14 cellular contexts compared by ENCODE assay signal in genomic region chr2:191847764-191848163, GRCh38. TPM values are rescaled to one million over a fixed set of nuclear protein-coding genes. Genes with fewer than 3 reads are reported as not detected.
DNase-seq lines count a peak whose midpoint lies in the region; ATAC-seq and TF ChIP-seq lines count a peak whose summit lies in the region.
"Had no signal": no experiment of that assay in that cellular context is flagged by ENCODE, and none has a peak within 500 bp of the region (broad histone marks: within the 10 kb centered on the region; RNA-seq: fewer than 3 reads in every experiment).

No MANE protein-coding gene starts in this region.

- ATAC-seq in IMR-90 (ENCODE audit: low read depth) (no peak), HG03442 (IDR thresholded peaks at IDR 0.05; ENCODE audit: unreplicated experiment) (no peak)

- 60% methylated on average over 1 of the region's 4 CpGs; no CpG with 5 or more reads in 1 of the 2 experiments for WGBS in IMR-90 (ENCODE audit: extremely low coverage in 2 of 2, insufficient read length in 1 of 2), 2 experiments
- 28 to 55% (median 40%) methylated on average over 4 of the region's 4 CpGs for WGBS in stomach, 5 donors

- TF ChIP-seq RAD21 in IMR-90 (IDR thresholded peaks at IDR 0.05; ENCODE audit: low read length) = no peak

- peak overlapping the region; percentile 66 for H2AK5ac ChIP-seq in IMR-90 (ENCODE audit: low read depth, low read length)

- peak overlapping the region; percentile 64 for H3K18ac ChIP-seq in IMR-90 (ENCODE audit: low read depth, low read length)

- peak overlapping the region; percentile 18 for H3K4ac ChIP-seq in IMR-90 (ENCODE audit: low read depth, low read length)

- dilution Hi-C loops in IMR-90 (cut with HindIII; ENCODE audit: low sequenced_read_pairs, unreplicated experiment) = no loop called here

- H4K5ac ChIP-seq in IMR-90 (ENCODE audit: low read depth, low read length) = peak overlapping the region; percentile 51; the same call in 1 of the 2 replicates

- H3K4me2 ChIP-seq in IMR-90 (ENCODE audit: low read depth, low read length) = peak overlapping the region; percentile 18; the same call in 1 of the 2 replicates

- no peak overlapping the region for H2AK9ac ChIP-seq in IMR-90 (replicated peaks; ENCODE audit: low read depth, low read length, poor library complexity)

- no peak for DNase-seq in IMR-90
- no peak for DNase-seq in Peyer's patch
- DNase-seq in kidney tubule cell (ENCODE audit: low spot score) = peak; percentile 72
- DNase-seq in stomach = no peak
- DNase-seq in activated CD4-positive, alpha-beta T cell treated with anti-CD3 and anti-CD28 coated beads for 4 hours = no peak
- no peak for DNase-seq in endothelial cell (ENCODE audit: low spot score)
- DNase-seq: activated CD4-positive, alpha-beta T cell treated with anti-CD3 and anti-CD28 coated beads, Interleukin-2, amount 10 ng/mL, durations not matched to agents 24 days and 14 days; activated T-cell treated with anti-CD3 and anti-CD28 coated beads, Interleukin-2, amount 50 U/mL, for 48 hours; CD4-positive, CD25-positive, alpha-beta regulatory T cell; stimulated activated CD4-positive, alpha-beta T cell treated with anti-CD3 and anti-CD28 coated beads, Interleukin-4, amount 100 ng/mL, for 24 hours; stimulated activated naive B cell treated with anti-CD40 and anti-IgM and Interleukin-4, amounts not matched to agents 10 μg/mL and 1 μg/mL and 100 μg/mL, for 72 hours; SW 1271 had no signal

- peaks cover 17% of the 10 kb centered on the region for H3K4me1 ChIP-seq in IMR-90 (ENCODE audit: control insufficient read depth, insufficient read depth, low read length)
- no peaks in the 10 kb centered on the region for H3K4me1 ChIP-seq in Peyer's patch
- peaks cover 14 to 44% (median 31%) of the 10 kb centered on the region in 4 donors for H3K4me1 ChIP-seq in stomach

- CTCF ChIA-PET in IMR-90 (lab: Yijun Ruan, JAX) = interaction anchor here (1.0 to 2.6 kb wide), 3 partner anchors 14 to 315 kb away, joined by 3 to 13 read pairs (median 7); no protein-coding TSS in a partner anchor

- peak overlapping the region; percentile 17; the same call in 1 of the 2 replicates for H2BK120ac ChIP-seq in IMR-90 (ENCODE audit: low read depth, low read length)

- peak overlapping the region; percentile 69; the same call in 2 of the 3 replicates for H2BK15ac ChIP-seq in IMR-90 (ENCODE audit: low read depth, low read length)

- no peak overlapping the region for H2AFZ ChIP-seq in IMR-90 (replicated peaks; ENCODE audit: low read length, poor library complexity)

- no peak for TF ChIP-seq CTCF in IMR-90 (conservative IDR thresholded peaks at IDR 0.05; ENCODE audit: low read depth, low read length)
- no peak for TF ChIP-seq CTCF in Peyer's patch (IDR thresholded peaks at IDR 0.05)
- TF ChIP-seq CTCF in stomach (IDR thresholded peaks at IDR 0.05) = no peak
- TF ChIP-seq CTCF in endothelial cell (IDR thresholded peaks at IDR 0.05; ENCODE audit: unreplicated experiment) = no peak

- H2BK20ac ChIP-seq in IMR-90 (ENCODE audit: low read depth, low read length) = peak overlapping the region; percentile 22; the same call in 1 of the 2 replicates

- peaks cover 37% of the 10 kb centered on the region for H3K4me1 Mint-ChIP-seq in endothelial cell (ENCODE audit: unreplicated experiment)
- H3K4me1 Mint-ChIP-seq: activated CD4-positive, alpha-beta T cell treated with anti-CD3 and anti-CD28 coated beads, Interleukin-2, amount 10 ng/mL, durations not matched to agents 24 days and 14 days had no signal

- no TSS peak for BruUV-seq in IMR-90 (replicated peaks; lab: Mats Ljungman, UMichigan)

- H3K27ac ChIP-seq in IMR-90 (ENCODE audit: insufficient read depth, low read length) (peak overlapping the region; percentile 69; the same call in 1 of the 2 replicates), Peyer's patch (peak overlapping the region in 3 of 4 donors; percentile 17 to 82 (median 31)), stomach (peak overlapping the region; percentile 47 to 85 (median 77))

- H3K9me3 ChIP-seq in IMR-90 (ENCODE audit: control insufficient read depth, insufficient read depth, low read length) (no peaks in the 10 kb centered on the region), Peyer's patch (no peaks in the 10 kb centered on the region), stomach (no peaks in the 10 kb centered on the region)

- peak overlapping the region; percentile 60 for H4K91ac ChIP-seq in IMR-90 (ENCODE audit: insufficient read depth, low read depth, low read length)

- no peak overlapping the region for H3K56ac ChIP-seq in IMR-90 (ENCODE audit: extremely low read depth, insufficient read depth, low read length)

- POLR2A ChIA-PET in IMR-90 (lab: Charles Lee; ENCODE audit: unreplicated experiment) = interaction anchor here (1.3 kb wide), 1 partner anchor 9 kb away, joined by 3 read pairs; no protein-coding TSS in a partner anchor

- in situ Hi-C loops in IMR-90 (cut with MboI; ENCODE audit: low sequenced_read_pairs) = no loop called here

- peak overlapping the region; percentile 43; the same call in 1 of the 2 replicates for H3K14ac ChIP-seq in IMR-90 (replicated peaks; ENCODE audit: low read depth, low read length)

- H3K27me3 ChIP-seq in IMR-90 (ENCODE audit: control insufficient read depth, insufficient read depth, low read length) (no peaks in the 10 kb centered on the region), Peyer's patch (no peaks in the 10 kb centered on the region), stomach (no peaks in the 10 kb centered on the region)

- peaks cover 9 to 34% of the 10 kb centered on the region in 2 experiments; a peak in 3 of 4 replicates for H3K79me1 ChIP-seq in IMR-90 (ENCODE audit: low read depth in 1 of 2, low read length in 2 of 2)

- H3K9me3 Mint-ChIP-seq in endothelial cell (ENCODE audit: unreplicated experiment) = no peaks in the 10 kb centered on the region
- H3K9me3 Mint-ChIP-seq: activated CD4-positive, alpha-beta T cell treated with anti-CD3 and anti-CD28 coated beads, Interleukin-2, amount 10 ng/mL, durations not matched to agents 24 days and 14 days; stimulated activated naive B cell treated with anti-CD40 and anti-IgM and Interleukin-4, amounts not matched to agents 10 μg/mL and 1 μg/mL and 100 μg/mL, for 72 hours had no signal

- H3K23ac ChIP-seq in IMR-90 (ENCODE audit: low read depth, low read length) = peak overlapping the region; percentile 14; the same call in 1 of the 2 replicates

- H4K8ac ChIP-seq in IMR-90 (ENCODE audit: low read depth in 2 of 2, low read length in 2 of 2) = peak overlapping the region; percentile 44 to 58; a peak in 2 of 4 replicates

- H3K36me3 ChIP-seq in IMR-90 (ENCODE audit: control insufficient read depth, insufficient read depth, low read length) = no peaks in the 10 kb centered on the region
- H3K36me3 ChIP-seq in Peyer's patch = no peaks in the 10 kb centered on the region
- H3K36me3 ChIP-seq in stomach = no peaks in the 10 kb centered on the region

- H3K27me3 Mint-ChIP-seq in endothelial cell (ENCODE audit: unreplicated experiment) = peaks cover 1% of the 10 kb centered on the region
- H3K27me3 Mint-ChIP-seq: progenitor cell of endocrine pancreas had no signal

- H3K9ac ChIP-seq in IMR-90 (ENCODE audit: low read depth, low read length) = no peak overlapping the region

- H4K20me1 ChIP-seq in IMR-90 (ENCODE audit: insufficient read depth, low read length) = no peaks in the 10 kb centered on the region

- no peak overlapping the region for H3K27ac Mint-ChIP-seq in endothelial cell (ENCODE audit: unreplicated experiment)
- H3K27ac Mint-ChIP-seq: activated CD4-positive, alpha-beta T cell treated with anti-CD3 and anti-CD28 coated beads, Interleukin-2, amount 10 ng/mL, durations not matched to agents 24 days and 14 days; CD4-positive, CD25-positive, alpha-beta regulatory T cell; progenitor cell of endocrine pancreas; stimulated activated naive B cell treated with anti-CD40 and anti-IgM and Interleukin-4, amounts not matched to agents 10 μg/mL and 1 μg/mL and 100 μg/mL, for 72 hours had no signal

- TF ChIP-seq POLR2A in IMR-90 (IDR thresholded peaks at IDR 0.05; ENCODE audit: low read depth, low read length) (no peak), Peyer's patch (IDR thresholded peaks at IDR 0.05) (no peak), stomach (IDR thresholded peaks at IDR 0.05) (no peak)

- H3K4me3 Mint-ChIP-seq in endothelial cell (ENCODE audit: unreplicated experiment) = no peak overlapping the region
- H3K4me3 Mint-ChIP-seq: activated CD4-positive, alpha-beta T cell treated with anti-CD3 and anti-CD28 coated beads, Interleukin-2, amount 10 ng/mL, durations not matched to agents 24 days and 14 days; CD4-positive, CD25-positive, alpha-beta regulatory T cell; stimulated activated naive B cell treated with anti-CD40 and anti-IgM and Interleukin-4, amounts not matched to agents 10 μg/mL and 1 μg/mL and 100 μg/mL, for 72 hours had no signal

- H2BK5ac ChIP-seq in IMR-90 (ENCODE audit: low read depth, low read length, poor library complexity, severe bottlenecking) = no peak overlapping the region

- TF ChIP-seq EP300 in stomach (IDR thresholded peaks at IDR 0.05) = no peak

- no peak overlapping the region for H3K4me3 ChIP-seq in IMR-90 (ENCODE audit: insufficient read depth, low read depth, low read length)
- H3K4me3 ChIP-seq in Peyer's patch = no peak overlapping the region
- H3K4me3 ChIP-seq in stomach = no peak overlapping the region

- no peaks in the 10 kb centered on the region for H3K36me3 Mint-ChIP-seq in endothelial cell (ENCODE audit: low read depth, unreplicated experiment)
- H3K36me3 Mint-ChIP-seq: CD4-positive, CD25-positive, alpha-beta regulatory T cell; stimulated activated naive B cell treated with anti-CD40 and anti-IgM and Interleukin-4, amounts not matched to agents 10 μg/mL and 1 μg/mL and 100 μg/mL, for 72 hours had no signal

- peaks cover 16% of the 10 kb centered on the region for H3K9me1 ChIP-seq in IMR-90 (ENCODE audit: insufficient read depth, low read length)

- intact Hi-C loops in IMR-90 (cut with micrococcal nuclease) = no loop called here
- intact Hi-C loops in stomach (cut with DNase I; ENCODE audit: low total_unique reads) = no loop called here

TF ChIP-seq in IMR-90, 13 proteins besides CTCF, POLR2A, EP300 and RAD21 (continues in another document):
- no peak for TF ChIP-seq MAFK (IDR thresholded peaks at IDR 0.05; ENCODE audit: low read depth, low read length)
- no peak for TF ChIP-seq RCOR1 (IDR thresholded peaks at IDR 0.05; ENCODE audit: insufficient replicate concordance, low read length)
- TF ChIP-seq FOS (IDR thresholded peaks at IDR 0.05; ENCODE audit: low read depth, low read length) = no peak
- no peak for TF ChIP-seq MXI1 (IDR thresholded peaks at IDR 0.05; ENCODE audit: borderline replicate concordance, low read depth, low read length)
- TF ChIP-seq CEBPB (IDR thresholded peaks at IDR 0.05; ENCODE audit: low read depth, low read length) = no peak

RNA-seq across cellular contexts. Expression of gene CAVIN2, which starts 0.9 kb away (rescaled TPM):
- 11.5 and 12.5 TPM in 2 replicates for total RNA-seq in IMR-90 (2012; rRNA removed)
- polyA plus RNA-seq in IMR-90 (2012; rRNA removed) = 7.7 and 8.3 TPM in 2 replicates
- 4.0 and 7.0 TPM in 2 replicates for polyA plus RNA-seq in IMR-90 (2012; cell fraction: cytosol; rRNA removed)
- 2.8 and 3.3 TPM in 2 replicates for polyA plus RNA-seq in IMR-90 (2012; cell fraction: nucleus; rRNA removed; ENCODE audit: low replicate concordance)
- total RNA-seq in Peyer's patch = 10 to 100 TPM in 3 of 4 donors, 1 to 10 TPM in 1; 7.9 to 49.5 (median 15.2) TPM
- 10 to 100 TPM in 3 of 5 donors, 1 to 10 TPM in 2; 5.8 to 46.3 (median 19.4) TPM for total RNA-seq in stomach
- 10 to 100 TPM in 2 of 3 donors, 1 to 10 TPM in 1; 6.2 to 13.9 (median 13.6) TPM for polyA plus RNA-seq in stomach
- total RNA-seq in endothelial cell (ENCODE audit: unreplicated experiment) = 4.4 TPM
- total RNA-seq: activated CD4-positive, alpha-beta T cell treated with anti-CD3 and anti-CD28 coated beads, Interleukin-2, amount 10 ng/mL, durations not matched to agents 24 days and 14 days had no signal
- polyA plus RNA-seq: CD4-positive, CD25-positive, alpha-beta regulatory T cell had no signal
